1 cellular context compared by ENCODE assay signal in genomic region chr11:5625281-5625680, GRCh38.
TF ChIP-seq lines count a peak whose summit lies in the region.

No MANE protein-coding gene starts in this region.

TF ChIP-seq in HCT116, 20 proteins besides CTCF, POLR2A, EP300 and RAD21 (continued from another document):
- TF ChIP-seq ZBTB33 (IDR thresholded peaks at IDR 0.05; ENCODE audit: extremely low read depth, insufficient replicate concordance, low read length) (no peak), FOSL1 (IDR thresholded peaks at IDR 0.05; ENCODE audit: low read depth) (no peak), ZNF274 (IDR thresholded peaks at IDR 0.05; ENCODE audit: low read depth, low read length) (no peak), ATF3 (IDR thresholded peaks at IDR 0.05) (no peak), TCF7L2 (IDR thresholded peaks at IDR 0.05; ENCODE audit: borderline replicate concordance, extremely low read depth, insufficient read depth, insufficient read length) (no peak)
